In the genomic region with DNA sequence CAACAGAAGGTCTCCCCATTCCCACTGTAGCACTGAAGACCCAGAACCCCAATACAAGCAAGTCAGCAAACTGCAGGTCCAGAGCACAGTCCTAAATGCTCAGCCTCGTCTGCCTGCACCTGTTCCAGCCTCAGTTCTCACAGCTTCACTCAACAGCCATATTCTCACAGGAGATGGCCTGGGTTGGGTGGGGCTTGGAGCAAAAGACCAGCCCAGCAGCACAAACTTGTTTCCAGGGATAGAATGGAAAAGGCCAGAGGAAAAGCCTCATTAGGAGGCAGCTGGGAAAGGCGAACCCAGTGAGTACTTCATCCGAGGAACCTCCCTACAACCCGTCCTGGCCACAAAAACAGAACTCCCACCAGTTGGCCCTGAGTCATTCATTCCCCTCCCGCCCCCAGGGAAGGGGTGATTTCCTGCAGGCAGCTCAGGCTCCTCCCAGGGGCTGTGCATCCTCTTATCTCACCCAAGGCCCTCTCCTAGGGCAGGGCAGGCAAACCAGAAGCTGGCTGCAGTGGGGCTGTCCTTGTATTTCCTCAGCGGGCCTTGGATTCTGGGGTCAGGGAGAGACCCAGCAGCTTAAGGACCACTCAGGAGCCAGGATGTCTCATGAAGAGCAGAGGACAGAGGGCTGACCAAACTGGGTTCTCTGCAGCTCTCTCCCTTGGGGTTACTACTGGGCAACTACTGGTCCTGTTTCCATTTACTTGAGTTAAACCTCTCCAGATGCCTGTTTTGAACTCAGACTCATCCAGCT, we compare ENCODE assay signal across 9 cellular contexts. TPM values are rescaled to one million over a fixed set of nuclear protein-coding genes. Genes with fewer than 3 reads are reported as not detected.
DNase-seq lines count a peak whose midpoint lies in the region; ATAC-seq and TF ChIP-seq lines count a peak whose summit lies in the region.
"Had no signal": no experiment of that assay in that cellular context is flagged by ENCODE, and none has a peak within 500 bp of the region (broad histone marks: within the 10 kb centered on the region; RNA-seq: fewer than 3 reads in every experiment).

No MANE protein-coding gene starts in this region.

- no peak for TF ChIP-seq CTCF in activated CD8-positive, alpha-beta T cell treated with anti-CD3 and anti-CD28 coated beads for 36 hours (IDR thresholded peaks at IDR 0.05)

- no peaks in the 10 kb centered on the region for H3K36me3 Mint-ChIP-seq in activated CD8-positive, alpha-beta T cell treated with anti-CD3 and anti-CD28 coated beads for 36 hours (ENCODE audit: low read depth)
- H3K36me3 Mint-ChIP-seq in activated CD8-positive, alpha-beta T cell treated with anti-CD3 and anti-CD28 coated beads, Interleukin-2, amount 10 ng/mL, durations not matched to agents 7 days and 5 days (ENCODE audit: low read depth), result peaks cover 2% of the 10 kb centered on the region

- no peaks in the 10 kb centered on the region for H3K27me3 Mint-ChIP-seq in activated CD8-positive, alpha-beta T cell treated with anti-CD3 and anti-CD28 coated beads for 36 hours
- H3K27me3 Mint-ChIP-seq in activated CD8-positive, alpha-beta T cell treated with anti-CD3 and anti-CD28 coated beads, Interleukin-2, amount 10 ng/mL, durations not matched to agents 7 days and 5 days (ENCODE audit: low read depth), result no peaks in the 10 kb centered on the region

- H3K4me1 Mint-ChIP-seq in activated CD8-positive, alpha-beta T cell treated with anti-CD3 and anti-CD28 coated beads for 36 hours (ENCODE audit: low read depth), result peaks cover 20% of the 10 kb centered on the region
- H3K4me1 Mint-ChIP-seq in activated CD8-positive, alpha-beta T cell treated with anti-CD3 and anti-CD28 coated beads, Interleukin-2, amount 10 ng/mL, durations not matched to agents 7 days and 5 days (ENCODE audit: low read depth), result peaks cover 10% of the 10 kb centered on the region

- DNase-seq in activated CD8-positive, alpha-beta T cell treated with anti-CD3 and anti-CD28 coated beads for 36 hours, result peak; percentile 88
- no peak for DNase-seq in activated CD8-positive, alpha-beta T cell treated with anti-CD3 and anti-CD28 coated beads, Interleukin-2, amount 10 ng/mL, durations not matched to agents 7 days and 5 days
- DNase-seq in activated CD4-positive, alpha-beta T cell treated with anti-CD3 and anti-CD28 coated beads, Interleukin-2, amount 50 U/mL, for 48 hours, result peak; percentile 78 to 85
- DNase-seq in Right ventricle myocardium inferior (ENCODE audit: missing footprints), result no peak
- DNase-seq in stimulated activated CD4-positive, alpha-beta T cell treated with anti-CD3 and anti-CD28 coated beads, Interleukin-12 subunit alpha, Interleukin-12 subunit beta, amount 100 ng/mL, for 24 hours (ENCODE audit: low read depth in 2 of 2), result peak; percentile 44 to 73
- DNase-seq in foreskin melanocyte, result no peak
- DNase-seq in NCI-H2227 (lab: John Stamatoyannopoulos, UW; ENCODE audit: unreplicated experiment), result no peak

- H3K27ac Mint-ChIP-seq in activated CD8-positive, alpha-beta T cell treated with anti-CD3 and anti-CD28 coated beads for 36 hours, result peak overlapping the region; percentile 28
- H3K27ac Mint-ChIP-seq in activated CD8-positive, alpha-beta T cell treated with anti-CD3 and anti-CD28 coated beads, Interleukin-2, amount 10 ng/mL, durations not matched to agents 7 days and 5 days, result no peak overlapping the region
- H3K27ac Mint-ChIP-seq: CD4-positive, CD25-positive, alpha-beta regulatory T cell had no signal

- intact Hi-C loops in activated CD8-positive, alpha-beta T cell treated with anti-CD3 and anti-CD28 coated beads for 36 hours (cut with micrococcal nuclease), result no loop called here
- intact Hi-C loops in Right ventricle myocardium inferior (cut with DNase I), result no loop called here

- peak; percentile 99 for ATAC-seq in activated CD8-positive, alpha-beta T cell treated with anti-CD3 and anti-CD28 coated beads for 36 hours
- no peak for ATAC-seq in activated CD8-positive, alpha-beta T cell treated with anti-CD3 and anti-CD28 coated beads, Interleukin-2, amount 10 ng/mL, durations not matched to agents 7 days and 5 days
- peak; percentile 78 for ATAC-seq in Right ventricle myocardium inferior
- ATAC-seq in HG03439 (IDR thresholded peaks at IDR 0.05; ENCODE audit: unreplicated experiment), result no peak

- H3K4me3 Mint-ChIP-seq in activated CD8-positive, alpha-beta T cell treated with anti-CD3 and anti-CD28 coated beads for 36 hours, result no peak overlapping the region
- H3K4me3 Mint-ChIP-seq in activated CD8-positive, alpha-beta T cell treated with anti-CD3 and anti-CD28 coated beads, Interleukin-2, amount 10 ng/mL, durations not matched to agents 7 days and 5 days, result no peak overlapping the region

- H3K9me3 Mint-ChIP-seq in activated CD8-positive, alpha-beta T cell treated with anti-CD3 and anti-CD28 coated beads for 36 hours, result peaks cover 13% of the 10 kb centered on the region
- H3K9me3 Mint-ChIP-seq in activated CD8-positive, alpha-beta T cell treated with anti-CD3 and anti-CD28 coated beads, Interleukin-2, amount 10 ng/mL, durations not matched to agents 7 days and 5 days (ENCODE audit: insufficient read depth), result peaks cover 13% of the 10 kb centered on the region

- CTCF ChIA-PET in activated CD8-positive, alpha-beta T cell treated with anti-CD3 and anti-CD28 coated beads for 36 hours (lab: Charles Lee), result interaction anchor here (0.7 to 1.7 kb wide), 4 partner anchors 9 to 103 kb away, joined by 3 to 6 read pairs (median 4); no protein-coding TSS in a partner anchor
- CTCF ChIA-PET in activated CD8-positive, alpha-beta T cell treated with anti-CD3 and anti-CD28 coated beads, Interleukin-2, amount 10 ng/mL, durations not matched to agents 7 days and 5 days (lab: Charles Lee), result interaction anchor here (1.7 kb wide), 1 partner anchor 84 kb away, joined by 4 read pairs; no protein-coding TSS in a partner anchor

- POLR2A ChIA-PET in activated CD8-positive, alpha-beta T cell treated with anti-CD3 and anti-CD28 coated beads for 36 hours (lab: Charles Lee), result interaction anchor here (0.7 to 2.5 kb wide), 3 partner anchors 27 to 38 kb away, joined by 3 to 6 read pairs (median 3); a partner anchor contains a TSS
- POLR2A ChIA-PET in activated CD8-positive, alpha-beta T cell treated with anti-CD3 and anti-CD28 coated beads, Interleukin-2, amount 10 ng/mL, durations not matched to agents 7 days and 5 days (lab: Charles Lee), result interaction anchor here (0.7 kb wide), 1 partner anchor 44 kb away, joined by 3 read pairs; no protein-coding TSS in a partner anchor

RNA-seq across cellular contexts. Expression of a gene that starts 7.4 kb away (rescaled TPM):
- not detected for total RNA-seq in activated CD8-positive, alpha-beta T cell treated with anti-CD3 and anti-CD28 coated beads for 36 hours
- total RNA-seq in activated CD8-positive, alpha-beta T cell treated with anti-CD3 and anti-CD28 coated beads, Interleukin-2, amount 10 ng/mL, durations not matched to agents 7 days and 5 days, result not detected
- 0.73 TPM for total RNA-seq in Right ventricle myocardium inferior

RNA-seq across cellular contexts. Expression of a gene that starts 28.6 kb away (rescaled TPM):
- 100 to 1,000 TPM; 160 to 167 TPM for total RNA-seq in activated CD8-positive, alpha-beta T cell treated with anti-CD3 and anti-CD28 coated beads for 36 hours
- 100 to 1,000 TPM; 214 to 232 TPM for total RNA-seq in activated CD8-positive, alpha-beta T cell treated with anti-CD3 and anti-CD28 coated beads, Interleukin-2, amount 10 ng/mL, durations not matched to agents 7 days and 5 days
- 1.6 TPM for total RNA-seq in Right ventricle myocardium inferior

RNA-seq across cellular contexts. Expression of a gene that starts 29.4 kb away (rescaled TPM):
- total RNA-seq in activated CD8-positive, alpha-beta T cell treated with anti-CD3 and anti-CD28 coated beads for 36 hours, result under 1 TPM in 1 of 2 experiments, not detected in 1; 0.25 TPM
- total RNA-seq in activated CD8-positive, alpha-beta T cell treated with anti-CD3 and anti-CD28 coated beads, Interleukin-2, amount 10 ng/mL, durations not matched to agents 7 days and 5 days, result 1 to 10 TPM in 1 of 2 experiments, under 1 TPM in 1; 0.53 to 1.3 TPM
- 22.2 TPM for total RNA-seq in Right ventricle myocardium inferior

RNA-seq across cellular contexts. Expression of a gene that starts 37.6 kb away (rescaled TPM):
- total RNA-seq in activated CD8-positive, alpha-beta T cell treated with anti-CD3 and anti-CD28 coated beads for 36 hours, result 10 to 100 TPM; 45.4 to 49.2 TPM
- 10 to 100 TPM; 69.6 to 71.0 TPM for total RNA-seq in activated CD8-positive, alpha-beta T cell treated with anti-CD3 and anti-CD28 coated beads, Interleukin-2, amount 10 ng/mL, durations not matched to agents 7 days and 5 days
- 34.4 TPM for total RNA-seq in Right ventricle myocardium inferior

RNA-seq across cellular contexts. Expression of a gene that starts 44.8 kb away (rescaled TPM):
- not detected for total RNA-seq in activated CD8-positive, alpha-beta T cell treated with anti-CD3 and anti-CD28 coated beads for 36 hours
- not detected for total RNA-seq in activated CD8-positive, alpha-beta T cell treated with anti-CD3 and anti-CD28 coated beads, Interleukin-2, amount 10 ng/mL, durations not matched to agents 7 days and 5 days
- total RNA-seq in Right ventricle myocardium inferior, result not detected
- total RNA-seq: CD4-positive, CD25-positive, alpha-beta regulatory T cell had no signal

Comparison
In these comparisons a context has a peak if more than half of its experiments do, and no peak if none do; other contexts are left out.
1. ATAC-seq: peak in activated CD8-positive, alpha-beta T cell treated with anti-CD3 and anti-CD28 coated beads for 36 hours (single experiment) and Right ventricle myocardium inferior (single experiment); none in activated CD8-positive, alpha-beta T cell treated with anti-CD3 and anti-CD28 coated beads, Interleukin-2, amount 10 ng/mL, durations not matched to agents 7 days and 5 days (single experiment) and HG03439 (single experiment).
2. DNase-seq: peak in activated CD8-positive, alpha-beta T cell treated with anti-CD3 and anti-CD28 coated beads for 36 hours (single experiment), activated CD4-positive, alpha-beta T cell treated with anti-CD3 and anti-CD28 coated beads, Interleukin-2, amount 50 U/mL, for 48 hours (2 of 2) and stimulated activated CD4-positive, alpha-beta T cell treated with anti-CD3 and anti-CD28 coated beads, Interleukin-12 subunit alpha, Interleukin-12 subunit beta, amount 100 ng/mL, for 24 hours (2 of 2); none in activated CD8-positive, alpha-beta T cell treated with anti-CD3 and anti-CD28 coated beads, Interleukin-2, amount 10 ng/mL, durations not matched to agents 7 days and 5 days (single experiment), Right ventricle myocardium inferior (single experiment), foreskin melanocyte (single experiment) and NCI-H2227 (single experiment).
3. RNA of a gene that starts 28.6 kb away (total RNA-seq): 214 to 232 TPM in activated CD8-positive, alpha-beta T cell treated with anti-CD3 and anti-CD28 coated beads, Interleukin-2, amount 10 ng/mL, durations not matched to agents 7 days and 5 days and 160 to 167 TPM in activated CD8-positive, alpha-beta T cell treated with anti-CD3 and anti-CD28 coated beads for 36 hours; 1.6 TPM in Right ventricle myocardium inferior (single experiment); every median in the first group is over 10 times any median in the second.
4. RNA of a gene that starts 29.4 kb away (total RNA-seq): 22.2 TPM in Right ventricle myocardium inferior (single experiment); 0.53 to 1.3 TPM in activated CD8-positive, alpha-beta T cell treated with anti-CD3 and anti-CD28 coated beads, Interleukin-2, amount 10 ng/mL, durations not matched to agents 7 days and 5 days and 0.25 TPM in activated CD8-positive, alpha-beta T cell treated with anti-CD3 and anti-CD28 coated beads for 36 hours; every median in the first group is over 10 times any median in the second.